ENCODE assay signal across 1 cellular context in genomic region chr6:63571382-63571882, GRCh38.
TF ChIP-seq lines count a peak whose summit lies in the region.

No MANE protein-coding gene starts in this region.

TF ChIP-seq in SK-N-SH, 30 proteins besides CTCF, POLR2A, EP300 and RAD21 (continued from another document):
- TF ChIP-seq TAF1 (IDR thresholded peaks at IDR 0.05; ENCODE audit: borderline replicate concordance, low read depth, low read length): no peak
- no peak for TF ChIP-seq EZH2phosphoT487 (IDR thresholded peaks at IDR 0.05; ENCODE audit: borderline replicate concordance, low read depth)
- no peak for TF ChIP-seq GATA2 (CRISPR knock-in tag; IDR thresholded peaks at IDR 0.05)
